29 cellular contexts compared by ENCODE assay signal in genomic region chr3:168060317-168060716, GRCh38. TPM values are rescaled to one million over a fixed set of nuclear protein-coding genes. Genes with fewer than 3 reads are reported as not detected.
"Had no signal": no experiment of that assay in that cellular context is flagged by ENCODE, and none has a peak within 500 bp of the region (broad histone marks: within the 10 kb centered on the region; RNA-seq: fewer than 3 reads in every experiment).

No MANE protein-coding gene starts in this region.

- H3K27me3 ChIP-seq: esophagus squamous epithelium, heart right ventricle, left lung, ovary, spleen, tibial nerve, upper lobe of left lung had no signal

- H3K27ac Mint-ChIP-seq: effector memory CD8-positive, alpha-beta T cell; naive thymus-derived CD4-positive, alpha-beta T cell; stimulated activated naive B cell treated with anti-CD40 and anti-IgM and Interleukin-4, amounts not matched to agents 10 μg/mL and 1 μg/mL and 100 μg/mL, for 72 hours; stimulated activated naive CD8-positive, alpha-beta T cell treated with anti-CD3 and anti-CD28 coated beads, Interleukin-15, Interleukin-2, amounts not matched to agents 100 ng/mL and 50 ng/mL, for 24 hours had no signal

- FAIRE-seq: endometrium, islet of Langerhans, urothelium cell line had no signal

- DNase-seq: cortex of kidney; effector memory CD8-positive, alpha-beta T cell; erythroblast; esophagus squamous epithelium; foreskin melanocyte; glutamatergic neuron; heart right ventricle; hippocampal formation; left cardiac atrium; left lung; mesenchymal stem cell; midbrain; naive thymus-derived CD4-positive, alpha-beta T cell; occipital lobe; ovary; posterior cingulate gyrus; psoas muscle; right cardiac atrium; spleen; stimulated activated CD4-positive, alpha-beta T cell treated with anti-CD3 and anti-CD28 coated beads, Interleukin-4, amount 100 ng/mL, for 4 hours; stimulated activated naive B cell treated with anti-CD40 and anti-IgM and Interleukin-4, amounts not matched to agents 10 μg/mL and 1 μg/mL and 100 μg/mL, for 72 hours; upper lobe of left lung had no signal

- H3K36me3 ChIP-seq: esophagus squamous epithelium, left lung, ovary, spleen, thoracic aorta, upper lobe of left lung had no signal

- H3K36me3 Mint-ChIP-seq: naive thymus-derived CD4-positive, alpha-beta T cell had no signal

- H3K4me3 ChIP-seq: esophagus squamous epithelium, heart right ventricle, left lung, ovary, psoas muscle, skin epidermis, spleen, thoracic aorta, tibial nerve, upper lobe of left lung had no signal

- H3K27ac ChIP-seq: esophagus squamous epithelium, heart right ventricle, left lung, ovary, psoas muscle, skin epidermis, spleen, thoracic aorta, tibial nerve, upper lobe of left lung had no signal

- H3K27me3 Mint-ChIP-seq: effector memory CD8-positive, alpha-beta T cell; stimulated activated naive B cell treated with anti-CD40 and anti-IgM and Interleukin-4, amounts not matched to agents 10 μg/mL and 1 μg/mL and 100 μg/mL, for 72 hours; stimulated activated naive CD8-positive, alpha-beta T cell treated with anti-CD3 and anti-CD28 coated beads, Interleukin-15, Interleukin-2, amounts not matched to agents 100 ng/mL and 50 ng/mL, for 24 hours had no signal

- H3K9me3 Mint-ChIP-seq: effector memory CD8-positive, alpha-beta T cell; stimulated activated naive CD8-positive, alpha-beta T cell treated with anti-CD3 and anti-CD28 coated beads, Interleukin-15, Interleukin-2, amounts not matched to agents 100 ng/mL and 50 ng/mL, for 24 hours had no signal

- H3K4me1 ChIP-seq: esophagus squamous epithelium, left lung had no signal

- ATAC-seq: effector memory CD8-positive, alpha-beta T cell; heart right ventricle; left cardiac atrium; left lung; naive thymus-derived CD4-positive, alpha-beta T cell; psoas muscle; right cardiac atrium; stimulated activated naive B cell treated with anti-CD40 and anti-IgM and Interleukin-4, amounts not matched to agents 10 μg/mL and 1 μg/mL and 100 μg/mL, for 72 hours had no signal

- H3K9me3 ChIP-seq: esophagus squamous epithelium, left lung, ovary, psoas muscle, spleen, thoracic aorta, tibial nerve, upper lobe of left lung had no signal

- H3K4me3 Mint-ChIP-seq: effector memory CD8-positive, alpha-beta T cell; naive thymus-derived CD4-positive, alpha-beta T cell; stimulated activated naive B cell treated with anti-CD40 and anti-IgM and Interleukin-4, amounts not matched to agents 10 μg/mL and 1 μg/mL and 100 μg/mL, for 72 hours; stimulated activated naive CD8-positive, alpha-beta T cell treated with anti-CD3 and anti-CD28 coated beads, Interleukin-15, Interleukin-2, amounts not matched to agents 100 ng/mL and 50 ng/mL, for 24 hours had no signal

RNA-seq across cellular contexts. Expression of gene GOLIM4, which starts 35.4 kb away (rescaled TPM):
- polyA plus RNA-seq: naive thymus-derived CD4-positive, alpha-beta T cell had no signal
